Comparison of ENCODE assay signal across 8 cellular contexts in genomic region chr17:32443827-32444300, GRCh38. TPM values are rescaled to one million over a fixed set of nuclear protein-coding genes. Genes with fewer than 3 reads are reported as not detected.
A peak's percentile ranks its signal among the peaks of the same experiment; 100 is the strongest.
DNase-seq lines count a peak whose midpoint lies in the region; ATAC-seq and TF ChIP-seq lines count a peak whose summit lies in the region.

No MANE protein-coding gene starts in this region.

- H3K36me3 ChIP-seq in OCI-LY1 (ENCODE audit: insufficient read depth, low read length) (peaks cover 27% of the 10 kb centered on the region), esophagus squamous epithelium (peaks cover 0 to 21% (median 6%) of the 10 kb centered on the region in 3 donors), prostate gland (peaks cover 2 to 6% of the 10 kb centered on the region in 2 donors)

- no peaks in the 10 kb centered on the region for H4K20me1 ChIP-seq in OCI-LY1 (ENCODE audit: insufficient read depth, low read length)

- peaks cover 23% of the 10 kb centered on the region for H3K4me1 ChIP-seq in OCI-LY1 (ENCODE audit: insufficient read depth, low read length, severe bottlenecking)
- H3K4me1 ChIP-seq in esophagus squamous epithelium = peaks cover 14 to 40% (median 17%) of the 10 kb centered on the region in 3 donors
- peaks cover 5% of the 10 kb centered on the region for H3K4me1 ChIP-seq in prostate gland (replicated peaks)

- ATAC-seq in HG02642 (IDR thresholded peaks at IDR 0.05; ENCODE audit: poor library complexity, unreplicated experiment) = no peak

- peak overlapping the region; percentile 40; the same call in 1 of the 2 replicates for H3K9ac ChIP-seq in OCI-LY1 (ENCODE audit: low read length)

- H3K79me2 ChIP-seq in OCI-LY1 (ENCODE audit: insufficient read depth, low read length) = peaks cover 38% of the 10 kb centered on the region

- no peaks in the 10 kb centered on the region for H3F3A ChIP-seq in OCI-LY1 (ENCODE audit: insufficient read depth, low read length)

- H2AFZ ChIP-seq in OCI-LY1 (ENCODE audit: low read length) = 0 out of 2 replicates have a peak overlapping the region, but pooled peaks have one; percentile 5

- 20 to 24% methylated on average over 14 to 17 of the region's 29 CpGs for WGBS in esophagus squamous epithelium, 2 donors
- WGBS in prostate gland = 11% methylated on average over 26 of the region's 29 CpGs

- intact Hi-C loops in esophagus squamous epithelium (cut with DNase I) = no loop called here
- intact Hi-C loops in prostate gland (cut with DNase I) = no loop called here

- no peaks in the 10 kb centered on the region for H3K9me2 ChIP-seq in OCI-LY1 (ENCODE audit: low read depth, low read length)

- POLR2A ChIA-PET in GM10248 (lab: Yijun Ruan, JAX) = no interaction called here

- TF ChIP-seq CTCF in OCI-LY1 (IDR thresholded peaks at IDR 0.05; ENCODE audit: low read length) (peak; percentile 94; the same call in 1 of the 2 replicates), esophagus squamous epithelium (IDR thresholded peaks at IDR 0.05) (no peak), prostate gland (IDR thresholded peaks at IDR 0.05) (no peak), GM10248 (IDR thresholded peaks at IDR 0.05; ENCODE audit: control extremely low read depth, extremely low read depth, low read depth, missing control alignments) (no peak)

- DNase-seq in esophagus squamous epithelium (lab: John Stamatoyannopoulos, UW) (no peak), prostate gland (ENCODE audit: low spot score) (no peak), GM10248 (ENCODE audit: extremely low spot score) (no peak), RPMI8226 (no peak)
- no peak for DNase-seq in stimulated activated CD4-positive, alpha-beta T cell treated with anti-CD3 and anti-CD28 coated beads, Interleukin-4, amount 100 ng/mL, for 4 hours

- peak overlapping the region; percentile 80 for H3K4me2 ChIP-seq in OCI-LY1 (ENCODE audit: low read length)

- CTCF ChIA-PET in GM10248 (lab: Yijun Ruan, JAX) = interaction anchor here (0.6 to 10.4 kb wide), 43 partner anchors 9 to 555 kb away, joined by 3 to 139 read pairs (median 4); no protein-coding TSS in a partner anchor

- H3K27ac ChIP-seq in OCI-LY1 (ENCODE audit: low read depth, low read length, poor library complexity, severe bottlenecking) = no peak overlapping the region
- peak overlapping the region in 3 of 4 donors; percentile 90 to 95 (median 93) for H3K27ac ChIP-seq in esophagus squamous epithelium
- peak overlapping the region in 1 of 2 donors; percentile 78 for H3K27ac ChIP-seq in prostate gland

- peak overlapping the region; percentile 76 for H3K4me3 ChIP-seq in GM08714 (ENCODE audit: low read length)
- H3K4me3 ChIP-seq in OCI-LY1 (ENCODE audit: low read depth, low read length, poor library complexity, severe bottlenecking) = peak overlapping the region; percentile 99
- peak overlapping the region; percentile 80 to 99 (median 90) for H3K4me3 ChIP-seq in esophagus squamous epithelium
- peak overlapping the region; percentile 91 to 95 for H3K4me3 ChIP-seq in prostate gland

- TF ChIP-seq POLR2A in esophagus squamous epithelium (IDR thresholded peaks at IDR 0.05) (no peak), prostate gland (IDR thresholded peaks at IDR 0.05) (no peak)

- H3K27me3 ChIP-seq in OCI-LY1 (ENCODE audit: insufficient read depth, low read length) = no peaks in the 10 kb centered on the region
- H3K27me3 ChIP-seq in esophagus squamous epithelium = no peaks in the 10 kb centered on the region
- H3K27me3 ChIP-seq in prostate gland (replicated peaks; ENCODE audit: insufficient read depth) = no peaks in the 10 kb centered on the region

- H3K9me3 ChIP-seq in OCI-LY1 (ENCODE audit: low read length) = no peaks in the 10 kb centered on the region
- H3K9me3 ChIP-seq in esophagus squamous epithelium = no peaks in the 10 kb centered on the region
- no peaks in the 10 kb centered on the region for H3K9me3 ChIP-seq in prostate gland

RNA-seq across cellular contexts. Expression of gene PSMD11, which starts 0.4 kb away (rescaled TPM):
- total RNA-seq in esophagus squamous epithelium (100 to 1,000 TPM in 1 of 4 donors, 10 to 100 TPM in 3; 53.5 to 148 (median 70.3) TPM), prostate gland (10 to 100 TPM; 47.4 to 53.3 TPM)

RNA-seq across cellular contexts. Expression of gene CDK5R1, which starts 42.9 kb away (rescaled TPM):
- total RNA-seq in esophagus squamous epithelium (10 to 100 TPM in 2 of 4 donors, 1 to 10 TPM in 2; 5.7 to 12.1 (median 10.7) TPM), prostate gland (1 to 10 TPM in 1 of 2 donors, under 1 TPM in 1; 0.46 to 5.1 TPM)
